ENCODE assay signal across 19 cellular contexts in genomic region chr2:33491685-33492084, GRCh38. TPM values are rescaled to one million over a fixed set of nuclear protein-coding genes. Genes with fewer than 3 reads are reported as not detected.
A peak's percentile ranks its signal among the peaks of the same experiment; 100 is the strongest.
DNase-seq lines count a peak whose midpoint lies in the region; ATAC-seq, FAIRE-seq and TF ChIP-seq lines count a peak whose summit lies in the region.
"Had no signal": no experiment of that assay in that cellular context is flagged by ENCODE, and none has a peak within 500 bp of the region (broad histone marks: within the 10 kb centered on the region; RNA-seq: fewer than 3 reads in every experiment).

No MANE protein-coding gene starts in this region.

- no peak for TF ChIP-seq RAD21 in Ishikawa (IDR thresholded peaks at IDR 0.05; ENCODE audit: low read depth)

- no peak for TF ChIP-seq EP300 in Ishikawa (IDR thresholded peaks at IDR 0.05; ENCODE audit: borderline replicate concordance)

- intact Hi-C loops in mucosa of descending colon (cut with DNase I, micrococcal nuclease): no loop called here

- TF ChIP-seq CTCF in mucosa of descending colon (IDR thresholded peaks at IDR 0.05) (no peak), GM13977 (IDR thresholded peaks at IDR 0.05; ENCODE audit: extremely low read depth, insufficient read depth, missing control alignments) (no peak)

- no peak overlapping the region for H3K4me3 ChIP-seq in mucosa of descending colon
- H3K4me3 ChIP-seq: left ventricle myocardium inferior, pancreas, SJSA1, suprapubic skin had no signal

- TF ChIP-seq POLR2A in GM12891 (IDR thresholded peaks at IDR 0.05; ENCODE audit: low read depth, low read length): no peak

- no peaks in the 10 kb centered on the region for H3K4me1 ChIP-seq in mucosa of descending colon (ENCODE audit: low read depth)
- H3K4me1 ChIP-seq: suprapubic skin had no signal

- peak; percentile 76 for FAIRE-seq in GM12891 (lab: Jason Lieb, UNC)
- FAIRE-seq: pancreas had no signal

- in situ Hi-C loops in GM13977 (cut with MboI; ENCODE audit: low pct_unique_long_range_greater_than_20kb, low sequenced_read_pairs, unreplicated experiment): no loop called here

- H3K36me3 ChIP-seq in mucosa of descending colon (ENCODE audit: low read depth): no peaks in the 10 kb centered on the region
- H3K36me3 ChIP-seq: pancreas, SJSA1, suprapubic skin had no signal

- peak; percentile 8 for ATAC-seq in mucosa of descending colon
- ATAC-seq in GM21367 (IDR thresholded peaks at IDR 0.05; ENCODE audit: unreplicated experiment): no peak
- ATAC-seq: pancreas had no signal

- DNase-seq in GM12891 (ENCODE audit: insufficient read length, low spot score): no peak
- DNase-seq in UCSD-AML1 (lab: John Stamatoyannopoulos, UW; ENCODE audit: unreplicated experiment): peak; percentile 22
- no peak for DNase-seq in mucosa of descending colon
- DNase-seq in stimulated activated CD4-positive, alpha-beta T cell treated with anti-CD3 and anti-CD28 coated beads, Interleukin-12 subunit alpha, Interleukin-12 subunit beta, amount 100 ng/mL, for 4 hours: no peak
- DNase-seq in NCI-H2107 (lab: John Stamatoyannopoulos, UW): no peak
- no peak for DNase-seq in GM13977 (ENCODE audit: low spot score)
- DNase-seq: activated CD4-positive, alpha-beta T cell treated with anti-CD3 and anti-CD28 coated beads for 48 hours; activated CD8-positive, alpha-beta memory T cell treated with anti-CD3 and anti-CD28 coated beads, Interleukin-2, amount 50 U/mL, for 48 hours; activated naive CD4-positive, alpha-beta T cell treated with anti-CD3 and anti-CD28 coated beads for 36 hours; COR-L47; left ventricle myocardium inferior; NCI-H1436; NCI-H226; stimulated activated CD4-positive, alpha-beta T cell treated with anti-CD3 and anti-CD28 coated beads, Interleukin-2, amount 100 ng/mL, for 48 hours had no signal

- H3K9me3 ChIP-seq in mucosa of descending colon: peaks cover under 1% of the 10 kb centered on the region
- H3K9me3 ChIP-seq: pancreas, suprapubic skin had no signal

TF ChIP-seq in GM12891, 5 proteins besides CTCF, POLR2A, EP300 and RAD21:
- TF ChIP-seq TAF1 (IDR thresholded peaks at IDR 0.05; ENCODE audit: low read depth, low read length): no peak
- no peak for TF ChIP-seq PAX5 (IDR thresholded peaks at IDR 0.05; ENCODE audit: insufficient read depth, low read length, severe bottlenecking)
- TF ChIP-seq POU2F2 (IDR thresholded peaks at IDR 0.05; ENCODE audit: low read depth, low read length): no peak
- TF ChIP-seq SPI1 (IDR thresholded peaks at IDR 0.05; ENCODE audit: low read depth, low read length): no peak
- TF ChIP-seq POLR2AphosphoS5 (IDR thresholded peaks at IDR 0.05; ENCODE audit: low read depth, low read length): no peak

TF ChIP-seq in Ishikawa, 13 proteins besides CTCF, POLR2A, EP300 and RAD21:
- no peak for TF ChIP-seq EGR1 (IDR thresholded peaks at IDR 0.05)
- TF ChIP-seq ZBTB7A (IDR thresholded peaks at IDR 0.05; ENCODE audit: low read depth): no peak
- TF ChIP-seq REST (IDR thresholded peaks at IDR 0.05; ENCODE audit: low read depth): peak; percentile 52; the same call in 1 of the 2 replicates

RNA-seq across cellular contexts. Expression of gene RASGRP3, which starts 15.2 kb away (rescaled TPM):
- 104 TPM for polyA plus RNA-seq in GM12891 (2012; ENCODE audit: low read depth, missing spikeins)
- total RNA-seq in mucosa of descending colon: 1 to 10 TPM; 3.8 to 6.1 (median 5.4) TPM
